In the genomic region with DNA sequence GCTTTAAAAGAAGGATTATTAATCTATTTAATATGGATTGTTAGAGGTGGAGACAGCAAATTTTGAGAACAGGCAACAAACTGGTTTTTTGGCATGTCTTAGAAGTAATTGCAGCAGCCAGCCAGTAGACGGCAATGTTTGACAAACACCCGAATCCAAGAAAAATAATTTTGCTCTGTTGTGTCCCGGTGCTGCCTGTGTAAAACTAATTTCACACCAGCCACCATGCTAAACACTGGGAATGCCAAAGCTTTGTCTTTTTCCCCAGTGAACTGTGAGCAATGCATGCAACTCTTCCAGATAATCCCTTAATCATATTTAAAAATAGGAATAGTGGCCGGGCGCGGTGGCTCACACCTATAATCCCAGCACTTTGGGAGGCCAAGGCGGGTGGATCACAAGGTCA, we compare ENCODE assay signal across 8 cellular contexts. TPM values are rescaled to one million over a fixed set of nuclear protein-coding genes. Genes with fewer than 3 reads are reported as not detected.
DNase-seq lines count a peak whose midpoint lies in the region; ATAC-seq and TF ChIP-seq lines count a peak whose summit lies in the region.

No MANE protein-coding gene starts in this region.

- no peaks in the 10 kb centered on the region for H3K9me3 ChIP-seq in CD8-positive, alpha-beta T cell (ENCODE audit: low read length)

- H3K36me3 Mint-ChIP-seq in CD8-positive, alpha-beta T cell = no peaks in the 10 kb centered on the region

- no peaks in the 10 kb centered on the region for H3K27me3 ChIP-seq in CD8-positive, alpha-beta T cell (ENCODE audit: insufficient read depth, low read length)
- H3K27me3 ChIP-seq in mesendoderm (ENCODE audit: insufficient read depth, low read length, poor library complexity) = no peaks in the 10 kb centered on the region

- H3K27ac Mint-ChIP-seq in CD8-positive, alpha-beta T cell = no peak overlapping the region

- H3K4me1 Mint-ChIP-seq in CD8-positive, alpha-beta T cell (ENCODE audit: low read depth) = no peaks in the 10 kb centered on the region

- no peak for DNase-seq in CD8-positive, alpha-beta T cell
- peak; percentile 61 for DNase-seq in NCI-H748 (lab: John Stamatoyannopoulos, UW; ENCODE audit: unreplicated experiment)
- DNase-seq in choroid plexus epithelial cell (ENCODE audit: low read depth) = peak; percentile 72
- DNase-seq in mesendoderm = peak; percentile 66
- no peak for DNase-seq in amniotic stem cell (lab: John Stamatoyannopoulos, UW)

- no peaks in the 10 kb centered on the region for H3K79me1 ChIP-seq in mesendoderm (ENCODE audit: low read length)

- no peak overlapping the region for H3K4ac ChIP-seq in mesendoderm (ENCODE audit: low read depth, low read length)

- H3K9ac ChIP-seq in mesendoderm (ENCODE audit: low read length) = no peak overlapping the region

- H2BK120ac ChIP-seq in mesendoderm (ENCODE audit: low read depth, low read length) = no peak overlapping the region

- H4K8ac ChIP-seq in mesendoderm (ENCODE audit: low read depth, low read length) = no peak overlapping the region

- no peak overlapping the region for H3K18ac ChIP-seq in mesendoderm (ENCODE audit: low read length)

- no peak overlapping the region for H3K56ac ChIP-seq in mesendoderm (ENCODE audit: low read length)

- no peak overlapping the region for H3K4me3 Mint-ChIP-seq in CD8-positive, alpha-beta T cell

- intact Hi-C loops in CD8-positive, alpha-beta T cell (cut with DNase I, micrococcal nuclease) = loop anchor here (2.0 to 10.0 kb wide), 3 partner anchors 225 to 689 kb away; no protein-coding TSS in a partner anchor

- no peaks in the 10 kb centered on the region for H3K27me3 Mint-ChIP-seq in CD8-positive, alpha-beta T cell (ENCODE audit: low read depth)

- CTCF ChIA-PET in CD8-positive, alpha-beta T cell (lab: Charles Lee) = interaction anchor here (1.1 to 1.6 kb wide), 2 partner anchors 9 to 166 kb away, joined by 3 to 5 read pairs; no protein-coding TSS in a partner anchor

- no peaks in the 10 kb centered on the region for H3K4me1 ChIP-seq in CD8-positive, alpha-beta T cell (ENCODE audit: insufficient read depth, low read length)
- H3K4me1 ChIP-seq in mesendoderm (ENCODE audit: control insufficient read depth, low read depth, low read length) = no peaks in the 10 kb centered on the region

- H3K9me3 Mint-ChIP-seq in CD8-positive, alpha-beta T cell = no peaks in the 10 kb centered on the region

- WGBS in mesendoderm (ENCODE audit: extremely low coverage, insufficient coverage, low lambda C conversion rate) = no CpG with 5 or more reads among the region's 7 CpGs

- no peak overlapping the region for H3K27ac ChIP-seq in CD8-positive, alpha-beta T cell (ENCODE audit: low read depth, low read length)
- H3K27ac ChIP-seq in mesendoderm (ENCODE audit: low read depth, low read length) = no peak overlapping the region

- no peak overlapping the region for H2BK5ac ChIP-seq in mesendoderm (ENCODE audit: low read length)

- H3K79me2 ChIP-seq in mesendoderm (ENCODE audit: control insufficient read depth, insufficient read depth, low read length) = no peaks in the 10 kb centered on the region

- POLR2A ChIA-PET in CD8-positive, alpha-beta T cell (lab: Charles Lee) = no interaction called here

- no peak overlapping the region for H2AK5ac ChIP-seq in mesendoderm (ENCODE audit: low read length)

- no peak overlapping the region for H3K23ac ChIP-seq in mesendoderm (ENCODE audit: low read length)

- H3K36me3 ChIP-seq in CD8-positive, alpha-beta T cell (ENCODE audit: insufficient read depth, low read length) = no peaks in the 10 kb centered on the region
- H3K36me3 ChIP-seq in mesendoderm (ENCODE audit: control insufficient read depth, insufficient read depth, low read length) = no peaks in the 10 kb centered on the region

- no peak overlapping the region for H3K4me2 ChIP-seq in mesendoderm (ENCODE audit: low read length)

- no peak for ATAC-seq in CD8-positive, alpha-beta T cell
- ATAC-seq in HG02884 (IDR thresholded peaks at IDR 0.05; ENCODE audit: unreplicated experiment) (peak; percentile 78), GM19324 (IDR thresholded peaks at IDR 0.05; ENCODE audit: low FRiP score, unreplicated experiment) (no peak)

- no peak overlapping the region for H4K5ac ChIP-seq in mesendoderm (ENCODE audit: low read length)

- no peak overlapping the region for H3K4me3 ChIP-seq in CD8-positive, alpha-beta T cell (ENCODE audit: low read depth, low read length)
- H3K4me3 ChIP-seq in GM12875 (ENCODE audit: low read depth, low read length) (no peak overlapping the region), choroid plexus epithelial cell (ENCODE audit: low read depth, low read length) (no peak overlapping the region), mesendoderm (ENCODE audit: low read length) (no peak overlapping the region)

- peak; percentile 66 for TF ChIP-seq CTCF in CD8-positive, alpha-beta T cell (IDR thresholded peaks at IDR 0.05)
- TF ChIP-seq CTCF in GM12875 (IDR thresholded peaks at IDR 0.05; ENCODE audit: borderline replicate concordance, insufficient read depth, low read depth, low read length) (peak; percentile 85), choroid plexus epithelial cell (conservative IDR thresholded peaks at IDR 0.05; ENCODE audit: low read depth, low read length) (peak; percentile 98)

- no peak overlapping the region for H2BK15ac ChIP-seq in mesendoderm (replicated peaks; ENCODE audit: low read depth)

RNA-seq across cellular contexts. Expression of a gene that starts 25.9 kb away (rescaled TPM):
- total RNA-seq in CD8-positive, alpha-beta T cell = not detected
- polyA plus RNA-seq in mesendoderm (2013, experiment 1 of 2) = not detected
- polyA plus RNA-seq in mesendoderm (2013, experiment 2 of 2) = not detected

Comparison
In these comparisons a context has a peak if more than half of its experiments do, and no peak if none do; other contexts are left out.
1. DNase-seq: peak in NCI-H748 (single experiment), choroid plexus epithelial cell (single experiment) and mesendoderm (single experiment); none in CD8-positive, alpha-beta T cell (0 of 7) and amniotic stem cell (single experiment).
2. Peak in every context shown above with its lines, with median percentiles within 50 percentile points of each other: CTCF ChIP-seq.